Comparison of ENCODE assay signal across 25 cellular contexts in genomic region chr3:8238434-8238833, GRCh38.
"Had no signal": no experiment of that assay in that cellular context is flagged by ENCODE, and none has a peak within 500 bp of the region (broad histone marks: within the 10 kb centered on the region; RNA-seq: fewer than 3 reads in every experiment).

No MANE protein-coding gene starts in this region.

- H3K27me3 ChIP-seq: ascending aorta, cardiac muscle cell, SJCRH30 had no signal

- H3K4me1 ChIP-seq: SJCRH30 had no signal

- DNase-seq: activated B cell treated with CpG ODN at 0.5 μM for 24 hours; activated CD4-positive, alpha-beta memory T cell treated with anti-CD3 and anti-CD28 coated beads for 36 hours; activated CD4-positive, alpha-beta T cell treated with anti-CD3 and anti-CD28 coated beads for 4 hours; activated CD4-positive, alpha-beta T cell treated with anti-CD3 and anti-CD28 coated beads, Interleukin-2, amount 50 U/mL, for 1 hour; activated CD4-positive, CD25-positive, alpha-beta regulatory T cell treated with anti-CD3 and anti-CD28 coated beads, Interleukin-2, amount 50 U/mL, for 72 hours; activated CD8-positive, alpha-beta memory T cell treated with anti-CD3 and anti-CD28 coated beads, Interleukin-2, amount 50 U/mL, for 4 hours; activated naive CD4-positive, alpha-beta T cell treated with anti-CD3 and anti-CD28 coated beads, Interleukin-2, amount 10 ng/mL, durations not matched to agents 7 days and 5 days; activated naive CD8-positive, alpha-beta T cell treated with anti-CD3 and anti-CD28 coated beads, Interleukin-2, amount 50 U/mL, for 24 hours; activated T-cell treated with anti-CD3 and anti-CD28 coated beads for 4 hours; activated T-cell treated with anti-CD3 and anti-CD28 coated beads, Interleukin-2, amount 50 U/mL, for 4 hours; amygdala; Karpas-422; KBM-7; NCI-H1105; NCI-H1436; NCI-H1694 treated with DMSO at 0.1 percent for 48 hours; NCI-H2029; NCI-H345; NCI-H524 treated with DMSO at 0.1 percent for 48 hours; SHP77; SJCRH30; SK-N-SH had no signal

- H3K27ac ChIP-seq: cardiac muscle cell, SJCRH30 had no signal

- H3K4me3 ChIP-seq: cardiac muscle cell, SJCRH30 had no signal

- H3K36me3 ChIP-seq: ascending aorta, cardiac muscle cell, SJCRH30 had no signal

- ATAC-seq: activated naive CD8-positive, alpha-beta T cell treated with anti-CD3 and anti-CD28 coated beads, Interleukin-2, amount 50 U/mL, for 24 hours; activated T-cell treated with anti-CD3 and anti-CD28 coated beads, Interleukin-2, amount 50 U/mL, for 4 hours; Panc1 had no signal

- H3K9me3 ChIP-seq: ascending aorta, SJCRH30, SK-N-SH had no signal

- H3K9ac ChIP-seq: SK-N-SH had no signal
